ENCODE assay signal across 1 cellular context in the genomic region with DNA sequence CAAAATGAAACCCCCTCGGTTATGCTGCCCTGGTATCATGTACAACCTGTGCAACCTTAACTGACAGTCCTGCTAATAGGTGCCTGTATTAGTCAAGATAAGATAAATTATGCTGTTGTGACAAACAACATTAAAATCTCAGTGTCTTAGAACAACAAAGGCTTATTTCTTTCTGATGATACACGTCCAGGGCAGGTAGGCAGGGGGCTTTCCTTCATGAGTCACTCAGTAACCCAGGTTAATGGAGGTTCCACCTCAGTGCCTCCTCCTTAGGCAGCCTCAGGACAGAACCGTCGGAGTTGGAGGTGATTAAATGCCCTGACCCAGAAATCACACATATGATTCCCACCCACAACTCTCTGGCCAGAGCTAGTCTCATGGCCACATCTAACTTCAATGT.
TF ChIP-seq lines count a peak whose summit lies in the region.

No MANE protein-coding gene starts in this region.

TF ChIP-seq in WTC11, 78 proteins besides CTCF, POLR2A, EP300 and RAD21 (continued from another document):
- TF ChIP-seq, protein P1, sequence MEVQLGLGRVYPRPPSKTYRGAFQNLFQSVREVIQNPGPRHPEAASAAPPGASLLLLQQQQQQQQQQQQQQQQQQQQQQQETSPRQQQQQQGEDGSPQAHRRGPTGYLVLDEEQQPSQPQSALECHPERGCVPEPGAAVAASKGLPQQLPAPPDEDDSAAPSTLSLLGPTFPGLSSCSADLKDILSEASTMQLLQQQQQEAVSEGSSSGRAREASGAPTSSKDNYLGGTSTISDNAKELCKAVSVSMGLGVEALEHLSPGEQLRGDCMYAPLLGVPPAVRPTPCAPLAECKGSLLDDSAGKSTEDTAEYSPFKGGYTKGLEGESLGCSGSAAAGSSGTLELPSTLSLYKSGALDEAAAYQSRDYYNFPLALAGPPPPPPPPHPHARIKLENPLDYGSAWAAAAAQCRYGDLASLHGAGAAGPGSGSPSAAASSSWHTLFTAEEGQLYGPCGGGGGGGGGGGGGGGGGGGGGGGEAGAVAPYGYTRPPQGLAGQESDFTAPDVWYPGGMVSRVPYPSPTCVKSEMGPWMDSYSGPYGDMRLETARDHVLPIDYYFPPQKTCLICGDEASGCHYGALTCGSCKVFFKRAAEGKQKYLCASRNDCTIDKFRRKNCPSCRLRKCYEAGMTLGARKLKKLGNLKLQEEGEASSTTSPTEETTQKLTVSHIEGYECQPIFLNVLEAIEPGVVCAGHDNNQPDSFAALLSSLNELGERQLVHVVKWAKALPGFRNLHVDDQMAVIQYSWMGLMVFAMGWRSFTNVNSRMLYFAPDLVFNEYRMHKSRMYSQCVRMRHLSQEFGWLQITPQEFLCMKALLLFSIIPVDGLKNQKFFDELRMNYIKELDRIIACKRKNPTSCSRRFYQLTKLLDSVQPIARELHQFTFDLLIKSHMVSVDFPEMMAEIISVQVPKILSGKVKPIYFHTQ (CRISPR knock-in tag; IDR thresholded peaks at IDR 0.05): no peak
- TF ChIP-seq JAZF1 (CRISPR knock-in tag; IDR thresholded peaks at IDR 0.05): no peak
- TF ChIP-seq, protein P2, sequence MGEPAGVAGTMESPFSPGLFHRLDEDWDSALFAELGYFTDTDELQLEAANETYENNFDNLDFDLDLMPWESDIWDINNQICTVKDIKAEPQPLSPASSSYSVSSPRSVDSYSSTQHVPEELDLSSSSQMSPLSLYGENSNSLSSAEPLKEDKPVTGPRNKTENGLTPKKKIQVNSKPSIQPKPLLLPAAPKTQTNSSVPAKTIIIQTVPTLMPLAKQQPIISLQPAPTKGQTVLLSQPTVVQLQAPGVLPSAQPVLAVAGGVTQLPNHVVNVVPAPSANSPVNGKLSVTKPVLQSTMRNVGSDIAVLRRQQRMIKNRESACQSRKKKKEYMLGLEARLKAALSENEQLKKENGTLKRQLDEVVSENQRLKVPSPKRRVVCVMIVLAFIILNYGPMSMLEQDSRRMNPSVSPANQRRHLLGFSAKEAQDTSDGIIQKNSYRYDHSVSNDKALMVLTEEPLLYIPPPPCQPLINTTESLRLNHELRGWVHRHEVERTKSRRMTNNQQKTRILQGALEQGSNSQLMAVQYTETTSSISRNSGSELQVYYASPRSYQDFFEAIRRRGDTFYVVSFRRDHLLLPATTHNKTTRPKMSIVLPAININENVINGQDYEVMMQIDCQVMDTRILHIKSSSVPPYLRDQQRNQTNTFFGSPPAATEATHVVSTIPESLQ (CRISPR knock-in tag; IDR thresholded peaks at IDR 0.05): no peak
- TF ChIP-seq NFE2L1 (CRISPR knock-in tag; IDR thresholded peaks at IDR 0.05): no peak
- TF ChIP-seq NFATC4 (CRISPR knock-in tag; IDR thresholded peaks at IDR 0.05): no peak
- TF ChIP-seq, protein P3, sequence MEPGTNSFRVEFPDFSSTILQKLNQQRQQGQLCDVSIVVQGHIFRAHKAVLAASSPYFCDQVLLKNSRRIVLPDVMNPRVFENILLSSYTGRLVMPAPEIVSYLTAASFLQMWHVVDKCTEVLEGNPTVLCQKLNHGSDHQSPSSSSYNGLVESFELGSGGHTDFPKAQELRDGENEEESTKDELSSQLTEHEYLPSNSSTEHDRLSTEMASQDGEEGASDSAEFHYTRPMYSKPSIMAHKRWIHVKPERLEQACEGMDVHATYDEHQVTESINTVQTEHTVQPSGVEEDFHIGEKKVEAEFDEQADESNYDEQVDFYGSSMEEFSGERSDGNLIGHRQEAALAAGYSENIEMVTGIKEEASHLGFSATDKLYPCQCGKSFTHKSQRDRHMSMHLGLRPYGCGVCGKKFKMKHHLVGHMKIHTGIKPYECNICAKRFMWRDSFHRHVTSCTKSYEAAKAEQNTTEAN (CRISPR knock-in tag; IDR thresholded peaks at IDR 0.05): no peak
- no peak for TF ChIP-seq ZNF671 (CRISPR knock-in tag; IDR thresholded peaks at IDR 0.05)
- no peak for TF ChIP-seq ZNF317 (CRISPR knock-in tag; IDR thresholded peaks at IDR 0.05; ENCODE audit: borderline replicate concordance, low read depth)
- TF ChIP-seq, protein P4, sequence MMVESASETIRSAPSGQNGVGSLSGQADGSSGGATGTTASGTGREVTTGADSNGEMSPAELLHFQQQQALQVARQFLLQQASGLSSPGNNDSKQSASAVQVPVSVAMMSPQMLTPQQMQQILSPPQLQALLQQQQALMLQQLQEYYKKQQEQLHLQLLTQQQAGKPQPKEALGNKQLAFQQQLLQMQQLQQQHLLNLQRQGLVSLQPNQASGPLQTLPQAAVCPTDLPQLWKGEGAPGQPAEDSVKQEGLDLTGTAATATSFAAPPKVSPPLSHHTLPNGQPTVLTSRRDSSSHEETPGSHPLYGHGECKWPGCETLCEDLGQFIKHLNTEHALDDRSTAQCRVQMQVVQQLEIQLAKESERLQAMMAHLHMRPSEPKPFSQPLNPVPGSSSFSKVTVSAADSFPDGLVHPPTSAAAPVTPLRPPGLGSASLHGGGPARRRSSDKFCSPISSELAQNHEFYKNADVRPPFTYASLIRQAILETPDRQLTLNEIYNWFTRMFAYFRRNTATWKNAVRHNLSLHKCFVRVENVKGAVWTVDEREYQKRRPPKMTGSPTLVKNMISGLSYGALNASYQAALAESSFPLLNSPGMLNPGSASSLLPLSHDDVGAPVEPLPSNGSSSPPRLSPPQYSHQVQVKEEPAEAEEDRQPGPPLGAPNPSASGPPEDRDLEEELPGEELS (CRISPR knock-in tag; IDR thresholded peaks at IDR 0.05): no peak
- TF ChIP-seq ESRRA (CRISPR knock-in tag; IDR thresholded peaks at IDR 0.05; ENCODE audit: borderline replicate concordance): no peak
- no peak for TF ChIP-seq ATF1 (CRISPR knock-in tag; IDR thresholded peaks at IDR 0.05)
- TF ChIP-seq ZNF138 (CRISPR knock-in tag; conservative IDR thresholded peaks at IDR 0.05): no peak
TF ChIP-seq in WTC11: peak in this region for 0.
